In genomic region chr2:177211602-177212105, GRCh38 we compare ENCODE assay signal across 8 cellular contexts. TPM values are rescaled to one million over a fixed set of nuclear protein-coding genes. Genes with fewer than 3 reads are reported as not detected.
A peak's percentile ranks its signal among the peaks of the same experiment; 100 is the strongest.
DNase-seq lines count a peak whose midpoint lies in the region; ATAC-seq, FAIRE-seq and TF ChIP-seq lines count a peak whose summit lies in the region.

No MANE protein-coding gene starts in this region.

- H3K4me3 ChIP-seq in A673 (ENCODE audit: low read depth, low read length, poor library complexity, severe bottlenecking) (peak overlapping the region; percentile 69), body of pancreas (peak overlapping the region in 1 of 2 donors; percentile 56)

- 5 to 7% methylated on average over 6 of the region's 6 CpGs for WGBS in body of pancreas, 2 donors

- FAIRE-seq in urothelium cell line (lab: Jason Lieb, UNC), result no peak

- H3K9me3 ChIP-seq in A673 (ENCODE audit: low read depth, low read length, poor library complexity, severe bottlenecking) (no peaks in the 10 kb centered on the region), body of pancreas (no peaks in the 10 kb centered on the region)

- H3K36me3 Mint-ChIP-seq in mesothelial cell of epicardium, result peaks cover 13% of the 10 kb centered on the region

- intact Hi-C loops in A673 (cut with micrococcal nuclease; ENCODE audit: unreplicated experiment) (loop anchor here (2.0 kb wide), 1 partner anchor 53 kb away; the partner anchor contains the start of gene NFE2L2), body of pancreas (cut with DNase I) (no loop called here)

- H3K4me1 Mint-ChIP-seq in mesothelial cell of epicardium, result peaks cover 45% of the 10 kb centered on the region

- no peaks in the 10 kb centered on the region for H3K27me3 Mint-ChIP-seq in mesothelial cell of epicardium (ENCODE audit: low read depth)

- TF ChIP-seq POLR2A in body of pancreas (IDR thresholded peaks at IDR 0.05), result no peak

- no peaks in the 10 kb centered on the region for H3K27me3 ChIP-seq in A673 (replicated peaks; ENCODE audit: insufficient read depth, low read depth, low read length, poor library complexity)
- H3K27me3 ChIP-seq in body of pancreas, result no peaks in the 10 kb centered on the region

- H3K27ac Mint-ChIP-seq in mesothelial cell of epicardium, result peak overlapping the region; percentile 100

- peaks cover 21% of the 10 kb centered on the region for H3K4me1 ChIP-seq in A673 (ENCODE audit: insufficient read depth, low read length, poor library complexity, severe bottlenecking)
- peaks cover 39% of the 10 kb centered on the region for H3K4me1 ChIP-seq in body of pancreas

- DNase-seq in A673 (ENCODE audit: low spot score), result no peak
- no peak for DNase-seq in HEK293T (ENCODE audit: extremely low spot score)
- no peak for DNase-seq in body of pancreas
- no peak for DNase-seq in mesothelial cell of epicardium (ENCODE audit: low spot score in 2 of 2, unreplicated experiment in 2 of 2)
- no peak for DNase-seq in cerebellum (ENCODE audit: low spot score)
- DNase-seq in urothelium cell line (ENCODE audit: low spot score), result no peak
- DNase-seq in omental fat pad (ENCODE audit: low spot score), result no peak

- CTCF ChIA-PET in A673 (lab: Charles Lee), result interaction anchor here (0.5 to 0.6 kb wide), 2 partner anchors 47 to 560 kb away, joined by 3 read pairs; no protein-coding TSS in a partner anchor
- CTCF ChIA-PET in HEK293T (lab: Yijun Ruan, JAX), result no interaction called here

- TF ChIP-seq CTCF in A673 (conservative IDR thresholded peaks at IDR 0.05; ENCODE audit: low read depth, low read length) (no peak), body of pancreas (IDR thresholded peaks at IDR 0.05) (no peak), mesothelial cell of epicardium (IDR thresholded peaks at IDR 0.05; ENCODE audit: unreplicated experiment) (no peak), omental fat pad (IDR thresholded peaks at IDR 0.05) (no peak)

- ATAC-seq in body of pancreas, result no peak
- ATAC-seq in HG03280 (IDR thresholded peaks at IDR 0.05; ENCODE audit: unreplicated experiment), result no peak
- ATAC-seq in omental fat pad (ENCODE audit: low FRiP score), result no peak

- peak overlapping the region; percentile 88 for H3K4me3 Mint-ChIP-seq in mesothelial cell of epicardium

- H3K27ac ChIP-seq in A673 (ENCODE audit: low read depth, low read length, poor library complexity, severe bottlenecking) (peak overlapping the region; percentile 99), body of pancreas (peak overlapping the region; percentile 82 to 100 (median 100))

- TSS peak; percentile 94 for BruUV-seq in A673 (replicated peaks; lab: Mats Ljungman, UMichigan)

- POLR2A ChIA-PET in A673 (lab: Charles Lee; ENCODE audit: low non-redundant PET) (interaction anchor here (0.8 kb wide), 1 partner anchor 75 kb away, joined by 3 read pairs; no protein-coding TSS in a partner anchor), HEK293T (lab: Yijun Ruan, JAX) (interaction anchor here (0.7 to 1.7 kb wide), 12 partner anchors 10 to 63 kb away, joined by 3 to 19 read pairs (median 6); partner anchors contain the start of gene NFE2L2)

- H3K9me3 Mint-ChIP-seq in mesothelial cell of epicardium, result no peaks in the 10 kb centered on the region

- peaks cover 30% of the 10 kb centered on the region for H3K36me3 ChIP-seq in A673 (ENCODE audit: insufficient read depth, low read length, poor library complexity, severe bottlenecking)
- peaks cover 2 to 7% of the 10 kb centered on the region in 2 donors for H3K36me3 ChIP-seq in body of pancreas (replicated peaks in 1 of 2; ENCODE audit: insufficient read depth in 1 of 2, low read depth in 2 of 2)

TF ChIP-seq in HEK293T, 16 proteins besides CTCF, POLR2A, EP300 and RAD21:
- TF ChIP-seq ARNT (IDR thresholded peaks at IDR 0.05), result 0 out of 2 replicates have a peak, but pooled peaks have one; percentile 16
- no peak for TF ChIP-seq PKNOX1 (IDR thresholded peaks at IDR 0.05)
TF ChIP-seq in HEK293T: peak in this region for 1.

RNA-seq across cellular contexts. Expression of gene HNRNPA3, which starts 0.9 kb away (rescaled TPM):
- 454 and 462 TPM in 2 replicates for total RNA-seq in A673 (2021)
- total RNA-seq in body of pancreas, result 10 to 100 TPM; 44.1 to 58.0 TPM
- 264 to 274 TPM (median 269 TPM) in 3 replicates for total RNA-seq in mesothelial cell of epicardium
- 110 TPM for total RNA-seq in cerebellum
- total RNA-seq in omental fat pad, result 10 to 100 TPM; 53.1 to 92.4 (median 67.0) TPM

RNA-seq across cellular contexts. Expression of gene NFE2L2, which starts 52.9 kb away (rescaled TPM):
- total RNA-seq in A673 (2021), result 72.7 and 80.0 TPM in 2 replicates
- 10 to 100 TPM; 45.1 to 55.4 TPM for total RNA-seq in body of pancreas
- total RNA-seq in mesothelial cell of epicardium, result 93.1 to 93.9 TPM (median 93.3 TPM) in 3 replicates
- total RNA-seq in cerebellum, result 21.1 TPM
- 100 to 1,000 TPM in 2 of 4 donors, 10 to 100 TPM in 2; 88.5 to 140 (median 106) TPM for total RNA-seq in omental fat pad
